9 cellular contexts compared by ENCODE assay signal in the genomic region with DNA sequence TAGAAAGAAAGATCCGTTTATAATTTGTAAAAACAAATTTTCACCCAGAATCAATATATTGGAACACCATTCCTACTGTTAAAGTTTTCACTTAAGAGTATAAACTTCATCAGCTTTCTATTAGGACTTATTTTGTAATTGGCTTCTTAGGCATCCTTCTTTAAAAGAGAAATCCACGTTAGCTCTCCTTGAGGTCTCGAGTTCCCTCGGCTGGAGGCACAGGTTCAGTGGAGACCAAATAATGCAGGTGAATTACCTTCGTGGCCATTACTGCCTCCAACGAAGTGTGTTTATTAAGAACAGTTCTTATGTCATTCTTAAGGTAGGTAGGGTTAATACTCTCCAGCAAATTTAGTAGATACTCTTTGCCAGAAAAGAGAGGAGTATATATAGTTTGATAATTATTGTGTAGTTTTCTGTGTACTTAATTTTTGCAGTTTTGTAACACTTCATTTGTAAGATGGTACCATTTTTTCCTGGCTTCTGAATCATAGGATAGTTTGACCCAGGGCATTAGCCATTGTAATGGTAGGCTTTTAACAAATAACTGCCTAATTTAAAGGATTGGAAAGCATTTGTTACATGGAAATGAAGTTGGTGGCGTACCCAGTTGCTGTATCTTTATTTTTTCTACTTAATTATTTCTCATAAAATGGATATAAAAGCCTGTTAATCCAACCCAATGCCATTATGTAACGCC. TPM values are rescaled to one million over a fixed set of nuclear protein-coding genes. Genes with fewer than 3 reads are reported as not detected.
A peak's percentile ranks its signal among the peaks of the same experiment; 100 is the strongest.
DNase-seq lines count a peak whose midpoint lies in the region; ATAC-seq, FAIRE-seq and TF ChIP-seq lines count a peak whose summit lies in the region.
"Had no signal": no experiment of that assay in that cellular context is flagged by ENCODE, and none has a peak within 500 bp of the region (broad histone marks: within the 10 kb centered on the region; RNA-seq: fewer than 3 reads in every experiment).

No MANE protein-coding gene starts in this region.

- TSS peak; percentile 53 for BruUV-seq in Panc1 (replicated peaks; lab: Mats Ljungman, UMichigan)

- no peak for ATAC-seq in Panc1
- no peak for ATAC-seq in psoas muscle
- ATAC-seq in esophagus mucosa: no peak

- no peaks in the 10 kb centered on the region for H3K9me3 ChIP-seq in Panc1 (ENCODE audit: control insufficient read depth, insufficient read depth, low read depth, low read length)
- H3K9me3 ChIP-seq in esophagus (ENCODE audit: control insufficient read depth in 2 of 2, insufficient read depth in 1 of 2, low read depth in 1 of 2, low read length in 1 of 2): no peaks in the 10 kb centered on the region
- H3K9me3 ChIP-seq in psoas muscle: no peaks in the 10 kb centered on the region

- CTCF ChIA-PET in Panc1 (lab: Charles Lee): interaction anchor here (0.8 to 1.1 kb wide), 4 partner anchors 20 to 460 kb away, joined by 3 to 8 read pairs (median 4); no protein-coding TSS in a partner anchor

- TF ChIP-seq CTCF in Panc1 (IDR thresholded peaks at IDR 0.05) (no peak), psoas muscle (IDR thresholded peaks at IDR 0.05) (no peak), D721Med (IDR thresholded peaks at IDR 0.05; ENCODE audit: insufficient read depth, missing control alignments) (no peak)

- H3K36me3 ChIP-seq in Panc1 (ENCODE audit: control insufficient read depth, insufficient read depth, low read length) (peaks cover 23% of the 10 kb centered on the region), esophagus (ENCODE audit: control insufficient read depth in 2 of 2, insufficient read depth in 2 of 2, low read length in 1 of 2) (peaks cover 11 to 14% of the 10 kb centered on the region in 2 donors), psoas muscle (ENCODE audit: insufficient read depth in 1 of 2, low read depth in 1 of 2) (peaks cover 15 to 45% of the 10 kb centered on the region in 2 donors)

- H3K4me1 ChIP-seq in Panc1 (ENCODE audit: control insufficient read depth, insufficient read depth, low read length) (peaks cover 11% of the 10 kb centered on the region), esophagus (ENCODE audit: control insufficient read depth in 2 of 2, insufficient read depth in 2 of 2, low read length in 1 of 2) (peaks cover 0 to 2% of the 10 kb centered on the region in 2 donors), psoas muscle (peaks cover 47% of the 10 kb centered on the region)

- POLR2A ChIA-PET in Panc1 (lab: Charles Lee): no interaction called here

- intact Hi-C loops in Panc1 (cut with micrococcal nuclease; ENCODE audit: unreplicated experiment): loop anchor here (2.0 to 10.0 kb wide), 3 partner anchors 97 to 356 kb away; no protein-coding TSS in a partner anchor
- intact Hi-C loops in psoas muscle (cut with DNase I): loop anchor here (1.0 to 5.0 kb wide), 6 partner anchors 67 to 358 kb away; a partner anchor contains a TSS

- in situ Hi-C loops in Panc1 (cut with HindIII; ENCODE audit: low pct_unique_long_range_greater_than_20kb, low sequenced_read_pairs): no loop called here

- WGBS in esophagus, 2 donors: 20% methylated on average over 8 of the region's 8 CpGs
- 21 to 32% (median 22%) methylated on average over 8 of the region's 8 CpGs for WGBS in psoas muscle, 3 donors

- H3K27ac ChIP-seq in Panc1 (ENCODE audit: low read length) (peak overlapping the region; percentile 61; the same call in 1 of the 2 replicates), esophagus (ENCODE audit: low read depth in 2 of 2, low read length in 1 of 2) (peak overlapping the region; percentile 86 to 97), psoas muscle (peak overlapping the region; percentile 92)

- no peaks in the 10 kb centered on the region for H3K27me3 ChIP-seq in Panc1 (ENCODE audit: control insufficient read depth, insufficient read depth, low read length)
- H3K27me3 ChIP-seq in esophagus (ENCODE audit: control insufficient read depth in 1 of 2, insufficient read depth in 2 of 2, low read length in 2 of 2): no peaks in the 10 kb centered on the region
- H3K27me3 ChIP-seq in psoas muscle (ENCODE audit: insufficient read depth in 3 of 3, low read length in 2 of 3): no peaks in the 10 kb centered on the region

- DNase-seq in Panc1 (ENCODE audit: low read depth, low spot score) (no peak), psoas muscle (no peak), 8988T (no peak), ecto neural progenitor cell (ENCODE audit: low spot score) (no peak), D721Med (ENCODE audit: insufficient read length, low spot score) (no peak)

- H3K4me3 ChIP-seq in GM08714 (ENCODE audit: low read length) (peak overlapping the region; percentile 98), Panc1 (ENCODE audit: low read depth in 2 of 2, low read length in 2 of 2) (peak overlapping the region; percentile 82 to 92), esophagus (ENCODE audit: low read depth in 1 of 2, low read length in 2 of 2) (peak overlapping the region; percentile 91 to 99), psoas muscle (peak overlapping the region; percentile 87)

- FAIRE-seq in D721Med (lab: Jason Lieb, UNC): no peak
- FAIRE-seq: colon had no signal

RNA-seq across cellular contexts. Expression of a gene that starts 2.2 kb away (rescaled TPM):
- total RNA-seq in Panc1 (2021; ENCODE audit: unreplicated experiment): 182 TPM
- 247 TPM for polyA plus RNA-seq in Panc1 (2012; ENCODE audit: insufficient read length)
- 100 to 1,000 TPM; 487 to 518 TPM for polyA plus RNA-seq in esophagus
- 1,000 to 10,000 TPM in 1 of 4 donors, 100 to 1,000 TPM in 3; 460 to 1,593 (median 666) TPM for total RNA-seq in psoas muscle
- 1,000 to 10,000 TPM in 1 of 3 donors, 100 to 1,000 TPM in 2; 559 to 1,064 (median 580) TPM for polyA plus RNA-seq in psoas muscle
- total RNA-seq in esophagus mucosa: 420 TPM
